In the genomic region with DNA sequence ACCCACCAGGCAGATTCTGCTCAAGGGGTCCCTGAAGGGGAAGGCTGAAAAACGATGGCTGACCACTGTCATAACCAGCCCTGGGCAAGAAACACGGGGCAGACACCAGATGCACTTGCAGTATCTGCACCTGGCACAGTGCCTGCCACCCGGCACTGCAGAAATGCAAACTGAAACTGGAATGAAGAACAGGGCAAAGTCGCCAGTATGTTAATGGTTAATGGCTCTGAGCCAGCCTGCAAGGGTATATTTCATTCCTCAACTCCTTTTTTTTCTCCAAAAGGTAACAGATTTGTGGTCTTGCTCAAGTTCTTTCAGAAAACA, we compare ENCODE assay signal across 11 cellular contexts. TPM values are rescaled to one million over a fixed set of nuclear protein-coding genes. Genes with fewer than 3 reads are reported as not detected.
DNase-seq lines count a peak whose midpoint lies in the region; ATAC-seq lines count a peak whose summit lies in the region.
"Had no signal": no experiment of that assay in that cellular context is flagged by ENCODE, and none has a peak within 500 bp of the region (broad histone marks: within the 10 kb centered on the region; RNA-seq: fewer than 3 reads in every experiment).

No MANE protein-coding gene starts in this region.

- ATAC-seq in HG03520 (IDR thresholded peaks at IDR 0.05; ENCODE audit: unreplicated experiment) (no peak), HG02885 (IDR thresholded peaks at IDR 0.05; ENCODE audit: poor library complexity, unreplicated experiment) (no peak)

- peak overlapping the region in 1 of 2 donors; percentile 25 for H3K4me3 ChIP-seq in muscle layer of colon (ENCODE audit: low read depth in 1 of 2, low read length in 2 of 2)
- H3K4me3 ChIP-seq: testis had no signal

- H3K9me3 ChIP-seq in muscle layer of colon (ENCODE audit: low read length): no peaks in the 10 kb centered on the region
- H3K9me3 ChIP-seq: testis had no signal

- no peaks in the 10 kb centered on the region for H3K27me3 ChIP-seq in muscle layer of colon (ENCODE audit: control insufficient read depth in 1 of 2, insufficient read depth in 2 of 2, low read length in 2 of 2)
- H3K27me3 ChIP-seq: testis had no signal

- H3K4me1 ChIP-seq in muscle layer of colon (ENCODE audit: insufficient read depth, low read length): peaks cover 46% of the 10 kb centered on the region
- H3K4me1 ChIP-seq: testis had no signal

- H3K9ac ChIP-seq in muscle layer of colon (ENCODE audit: low read length): no peak overlapping the region

- DNase-seq in GM03348 (ENCODE audit: low spot score) (peak; percentile 25), HT-29 (ENCODE audit: low spot score) (peak; percentile 72), SHP77 treated with DMSO at 0.1 percent for 48 hours (lab: John Stamatoyannopoulos, UW) (peak; percentile 72), epidermal melanocyte (ENCODE audit: insufficient read length, low spot score) (no peak), NCI-H187 (lab: John Stamatoyannopoulos, UW) (no peak)
- DNase-seq: NCI-H1092, T-helper 2 cell, testis had no signal

- H3K36me3 ChIP-seq in muscle layer of colon (ENCODE audit: insufficient read depth, low read length): peaks cover 37% of the 10 kb centered on the region

- peak overlapping the region; percentile 29 for H3K27ac ChIP-seq in muscle layer of colon (ENCODE audit: low read depth, low read length)
- H3K27ac ChIP-seq: testis had no signal

RNA-seq across cellular contexts. Expression of a gene that starts 31.6 kb away (rescaled TPM):
- total RNA-seq in HT-29 (2014; rRNA removed; shearing (Covaris generic)): 31.2 and 32.7 TPM in 2 replicates

Comparison
In these comparisons a context has a peak if more than half of its experiments do, and no peak if none do; other contexts are left out.
1. DNase-seq: peak in GM03348 (single experiment), HT-29 (single experiment) and SHP77 treated with DMSO at 0.1 percent for 48 hours (single experiment); none in epidermal melanocyte (single experiment) and NCI-H187 (0 of 2).